ENCODE assay signal across 7 cellular contexts in the genomic region with DNA sequence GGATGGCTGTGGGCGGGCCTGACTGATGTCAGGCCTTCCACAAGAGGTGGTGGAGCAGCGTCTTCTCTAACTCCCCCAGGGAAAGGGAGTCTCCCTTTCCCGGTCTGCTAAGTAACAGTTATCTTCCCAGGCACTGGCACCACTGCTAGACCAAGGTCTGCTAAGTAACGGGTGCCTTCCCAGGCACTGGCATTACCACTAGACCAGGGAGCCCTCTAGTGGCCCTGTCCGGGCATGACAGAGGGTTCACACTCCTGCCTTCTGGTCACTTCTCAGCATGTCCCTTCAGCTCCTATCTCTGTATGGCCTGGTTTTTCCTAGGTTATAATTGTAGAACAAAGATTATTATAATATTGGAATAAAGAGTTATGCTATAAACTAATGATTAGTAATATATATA. TPM values are rescaled to one million over a fixed set of nuclear protein-coding genes. Genes with fewer than 3 reads are reported as not detected.
DNase-seq lines count a peak whose midpoint lies in the region; ATAC-seq and TF ChIP-seq lines count a peak whose summit lies in the region.
"Not testable (repeated sequence)": the region's sequence is repeated elsewhere in the genome, so short reads cannot be mapped to it uniquely, and the experiment has no call there.
"Had no signal": no experiment of that assay in that cellular context is flagged by ENCODE, and none has a peak within 500 bp of the region (broad histone marks: within the 10 kb centered on the region; RNA-seq: fewer than 3 reads in every experiment).

No MANE protein-coding gene starts in this region.

- not testable (repeated sequence) for H3K36me3 Mint-ChIP-seq in WTC11; chondrocyte (ENCODE audit: low read depth); nephron progenitor cell (ENCODE audit: low read depth)

- not testable (repeated sequence) for H3K9me3 Mint-ChIP-seq in WTC11; chondrocyte (ENCODE audit: low read depth); nephron progenitor cell

- not testable (repeated sequence) for H3K36me3 ChIP-seq in upper lobe of right lung

- peak; percentile 51 to 74 (median 57) for DNase-seq in NCI-H1417 (lab: John Stamatoyannopoulos, UW)
- peak; percentile 81 for DNase-seq in WTC11 (ENCODE audit: low spot score)
- not testable (repeated sequence) for DNase-seq in chondrocyte (ENCODE audit: low spot score)
- peak; percentile 93 for DNase-seq in nephron progenitor cell
- DNase-seq in upper lobe of right lung = peak; percentile 90

- not testable (repeated sequence) for H3K4me3 Mint-ChIP-seq in WTC11; chondrocyte (ENCODE audit: unreplicated experiment); nephron progenitor cell

- intact Hi-C loops in upper lobe of right lung (cut with DNase I) = loop anchor here (10.0 kb wide), 1 partner anchor 83 kb away; no protein-coding TSS in a partner anchor

- not testable (repeated sequence) for H3K27me3 ChIP-seq in upper lobe of right lung

- not testable (repeated sequence) for H3K4me1 ChIP-seq in upper lobe of right lung

- H3K27me3 Mint-ChIP-seq in WTC11 (ENCODE audit: low read depth) = peaks cover 29% of the 10 kb centered on the region
- H3K27me3 Mint-ChIP-seq in chondrocyte (ENCODE audit: low read depth); nephron progenitor cell (ENCODE audit: low read depth, poor library complexity): not testable (repeated sequence)

- TF ChIP-seq CTCF in WTC11 (IDR thresholded peaks at IDR 0.05) = not testable (repeated sequence)
- TF ChIP-seq CTCF in chondrocyte (IDR thresholded peaks at IDR 0.05) (peak; percentile 73), nephron progenitor cell (IDR thresholded peaks at IDR 0.05) (peak; percentile 53), upper lobe of right lung (IDR thresholded peaks at IDR 0.05) (peak; percentile 60)

- not testable (repeated sequence) for H3K4me3 ChIP-seq in upper lobe of right lung

- not testable (repeated sequence) for H3K9me3 ChIP-seq in upper lobe of right lung

- not testable (repeated sequence) for H3K27ac Mint-ChIP-seq in WTC11; chondrocyte (ENCODE audit: unreplicated experiment); nephron progenitor cell

- peak; percentile 1 for ATAC-seq in GM19395 (IDR thresholded peaks at IDR 0.05; ENCODE audit: unreplicated experiment)
- not testable (repeated sequence) for ATAC-seq in WTC11, upper lobe of right lung

- POLR2A ChIA-PET in WTC11 (lab: Charles Lee) = interaction anchor here (0.6 kb wide), 1 partner anchor 83 kb away, joined by 4 read pairs; no protein-coding TSS in a partner anchor

- not testable (repeated sequence) for H3K27ac ChIP-seq in upper lobe of right lung

- CTCF ChIA-PET in WTC11 (lab: Charles Lee) = interaction anchor here (0.6 to 5.2 kb wide), 7 partner anchors 16 to 128 kb away, joined by 3 to 44 read pairs (median 5); a partner anchor contains a TSS

- not testable (repeated sequence) for H3K4me1 Mint-ChIP-seq in WTC11; chondrocyte (ENCODE audit: low read depth)
- peaks cover 37% of the 10 kb centered on the region for H3K4me1 Mint-ChIP-seq in nephron progenitor cell

RNA-seq across cellular contexts. Expression of a gene that starts 1.8 kb away (rescaled TPM):
- 0.37 to 0.55 TPM in 2 of 3 replicates, not detected in the other for total RNA-seq in WTC11 (2021)
- not detected in 3 replicates for total RNA-seq in chondrocyte
- 1.4 TPM for total RNA-seq in upper lobe of right lung
- total RNA-seq: frontal cortex had no signal

RNA-seq across cellular contexts. Expression of a gene that starts 40.2 kb away (rescaled TPM):
- total RNA-seq in WTC11 (2021) = 5.2 to 7.6 TPM (median 5.5 TPM) in 3 replicates
- total RNA-seq in chondrocyte = 0.57 to 1.2 TPM (median 0.64 TPM) in 3 replicates
- 2.3 TPM for total RNA-seq in upper lobe of right lung

RNA-seq across cellular contexts. Expression of a gene that starts 40.8 kb away (rescaled TPM):
- total RNA-seq in WTC11 (2021) (52.1 to 63.9 TPM (median 63.0 TPM) in 3 replicates), chondrocyte (6.2 to 7.3 TPM (median 6.7 TPM) in 3 replicates), upper lobe of right lung (0.49 TPM)

RNA-seq across cellular contexts. Expression of a gene that starts 49.5 kb away (rescaled TPM):
- total RNA-seq in WTC11 (2021) (8.1 to 10.3 TPM (median 8.9 TPM) in 3 replicates), chondrocyte (1.8 to 4.9 TPM (median 4.3 TPM) in 3 replicates), upper lobe of right lung (4.4 TPM)

RNA-seq across cellular contexts. Expression of a gene that starts 59.4 kb away (rescaled TPM):
- 25.0 to 28.0 TPM (median 25.1 TPM) in 3 replicates for total RNA-seq in WTC11 (2021)
- 15.4 to 19.7 TPM (median 16.3 TPM) in 3 replicates for total RNA-seq in chondrocyte
- total RNA-seq in upper lobe of right lung = 19.7 TPM
